ENCODE assay signal across 1 cellular context in genomic region chr7:156697283-156697682, GRCh38. TPM values are rescaled to one million over a fixed set of nuclear protein-coding genes. Genes with fewer than 3 reads are reported as not detected.
"Had no signal": no experiment of that assay in that cellular context is flagged by ENCODE, and none has a peak within 500 bp of the region (broad histone marks: within the 10 kb centered on the region; RNA-seq: fewer than 3 reads in every experiment).

No MANE protein-coding gene starts in this region.

RNA-seq across cellular contexts. Expression of gene RNF32, which starts 56.7 kb away (rescaled TPM):
- total RNA-seq: endothelial cell of umbilical vein had no signal
